ENCODE assay signal across 23 cellular contexts in the genomic region with DNA sequence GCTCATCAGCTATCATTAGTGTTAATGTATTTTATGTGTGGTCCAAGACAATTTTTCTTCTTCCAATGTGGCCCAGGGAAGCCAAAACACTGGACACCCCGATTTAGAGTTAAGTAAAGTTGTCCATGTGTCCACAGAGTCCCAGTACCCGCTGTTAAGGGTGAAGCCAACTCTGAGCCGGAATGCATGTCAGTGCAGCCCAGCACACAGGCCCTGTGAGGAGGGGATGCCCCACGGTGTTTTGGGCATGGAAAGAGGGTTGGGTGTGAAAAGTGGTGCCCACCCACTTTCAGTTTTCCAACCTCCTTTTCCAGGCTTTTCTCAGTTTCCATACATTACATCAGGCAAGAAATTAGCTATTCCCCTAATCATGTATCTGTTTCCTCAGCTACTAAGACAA. TPM values are rescaled to one million over a fixed set of nuclear protein-coding genes. Genes with fewer than 3 reads are reported as not detected.
DNase-seq lines count a peak whose midpoint lies in the region; ATAC-seq and TF ChIP-seq lines count a peak whose summit lies in the region.
"Had no signal": no experiment of that assay in that cellular context is flagged by ENCODE, and none has a peak within 500 bp of the region (broad histone marks: within the 10 kb centered on the region; RNA-seq: fewer than 3 reads in every experiment).

No MANE protein-coding gene starts in this region.

- H3K27ac Mint-ChIP-seq in osteocyte (ENCODE audit: unreplicated experiment) (no peak overlapping the region), neural progenitor cell (no peak overlapping the region)
- H3K27ac Mint-ChIP-seq: activated naive CD8-positive, alpha-beta T cell treated with anti-CD3 and anti-CD28 coated beads, Interleukin-2, amount 10 ng/mL, durations not matched to agents 7 days and 5 days; T-helper 2 cell treated with Interferon-gamma antibody and Interleukin-4, amounts not matched to agents 5 μg/mL and 100 μg/mL, for 36 hours had no signal

- TF ChIP-seq CTCF in A673 (conservative IDR thresholded peaks at IDR 0.05; ENCODE audit: low read depth, low read length), result no peak
- TF ChIP-seq CTCF in fibroblast of lung (conservative IDR thresholded peaks at IDR 0.05 in 1 of 2, IDR thresholded peaks at IDR 0.05 in 1 of 2; ENCODE audit: low read depth in 1 of 2, low read length in 2 of 2), result no peak
- no peak for TF ChIP-seq CTCF in osteocyte (IDR thresholded peaks at IDR 0.05)
- no peak for TF ChIP-seq CTCF in neural progenitor cell (IDR thresholded peaks at IDR 0.05)
- no peak for TF ChIP-seq CTCF in MM.1S (IDR thresholded peaks at IDR 0.05; ENCODE audit: low read length)

- BruUV-seq in A673 (replicated peaks; lab: Mats Ljungman, UMichigan), result no TSS peak

- H3K4me3 Mint-ChIP-seq in osteocyte (ENCODE audit: unreplicated experiment) (no peak overlapping the region), neural progenitor cell (no peak overlapping the region)
- H3K4me3 Mint-ChIP-seq: activated naive CD8-positive, alpha-beta T cell treated with anti-CD3 and anti-CD28 coated beads, Interleukin-2, amount 10 ng/mL, durations not matched to agents 7 days and 5 days; T-helper 2 cell treated with Interferon-gamma antibody and Interleukin-4, amounts not matched to agents 5 μg/mL and 100 μg/mL, for 36 hours had no signal

- no peaks in the 10 kb centered on the region for H3K27me3 Mint-ChIP-seq in osteocyte (ENCODE audit: unreplicated experiment)
- H3K27me3 Mint-ChIP-seq in neural progenitor cell (ENCODE audit: insufficient read depth, low read depth), result no peaks in the 10 kb centered on the region

- H3K4me1 Mint-ChIP-seq in osteocyte (ENCODE audit: unreplicated experiment) (peaks cover 3% of the 10 kb centered on the region), neural progenitor cell (peaks cover 8% of the 10 kb centered on the region)

- H3K9me3 ChIP-seq in A673 (ENCODE audit: low read depth, low read length, poor library complexity, severe bottlenecking), result no peaks in the 10 kb centered on the region
- no peaks in the 10 kb centered on the region for H3K9me3 ChIP-seq in BLaER1 treated with 17β-estradiol and CSF1 and Interleukin-3, amounts not matched to agents 10 nM and 100 nM (replicated peaks in 1 of 11)
- no peaks in the 10 kb centered on the region for H3K9me3 ChIP-seq in fibroblast of lung (ENCODE audit: control insufficient read depth, insufficient read depth, low read depth, low read length)
- no peaks in the 10 kb centered on the region for H3K9me3 ChIP-seq in neural progenitor cell (ENCODE audit: low read depth)
- H3K9me3 ChIP-seq in MM.1S (replicated peaks; ENCODE audit: insufficient read depth, low read length), result no peaks in the 10 kb centered on the region
- H3K9me3 ChIP-seq: BE2C, left ventricle myocardium inferior, SJCRH30, suprapubic skin had no signal

- CTCF ChIA-PET in A673 (lab: Charles Lee), result no interaction called here

- peak overlapping the region in 4 of 11 experiments; percentile 7 to 69 (median 37); a peak in 4 of 22 replicates for H3K9ac ChIP-seq in BLaER1 treated with 17β-estradiol and CSF1 and Interleukin-3, amounts not matched to agents 10 nM and 100 nM
- no peak overlapping the region for H3K9ac ChIP-seq in fibroblast of lung (ENCODE audit: insufficient read depth, low read length)
- no peak overlapping the region for H3K9ac ChIP-seq in neural progenitor cell
- H3K9ac ChIP-seq in MM.1S (ENCODE audit: low read length), result no peak overlapping the region
- H3K9ac ChIP-seq: KMS-11 had no signal

- H3K4me1 ChIP-seq in A673 (ENCODE audit: insufficient read depth, low read length, poor library complexity, severe bottlenecking) (peaks cover 7% of the 10 kb centered on the region), fibroblast of lung (ENCODE audit: control insufficient read depth, extremely low read depth, insufficient read depth, low read length) (peaks cover 21% of the 10 kb centered on the region), neural progenitor cell (no peaks in the 10 kb centered on the region), MM.1S (ENCODE audit: low read length) (no peaks in the 10 kb centered on the region)
- H3K4me1 ChIP-seq in BLaER1 treated with 17β-estradiol and CSF1 and Interleukin-3, amounts not matched to agents 10 nM and 100 nM, result peaks cover 16 to 45% (median 29%) of the 10 kb centered on the region in 10 experiments
- H3K4me1 ChIP-seq: BE2C, left ventricle myocardium inferior, SJCRH30, suprapubic skin had no signal

- H3K4me3 ChIP-seq in A673 (ENCODE audit: low read depth, low read length, poor library complexity, severe bottlenecking), result no peak overlapping the region
- peak overlapping the region in 1 of 10 experiments; percentile 21; a peak in 1 of 20 replicates for H3K4me3 ChIP-seq in BLaER1 treated with 17β-estradiol and CSF1 and Interleukin-3, amounts not matched to agents 10 nM and 100 nM
- no peak overlapping the region for H3K4me3 ChIP-seq in fibroblast of lung (replicated peaks in 1 of 4; ENCODE audit: control extremely low read depth in 1 of 4, insufficient read depth in 1 of 4, low read depth in 3 of 4, low read length in 4 of 4)
- no peak overlapping the region for H3K4me3 ChIP-seq in neural progenitor cell
- no peak overlapping the region for H3K4me3 ChIP-seq in MM.1S (ENCODE audit: low read length)
- H3K4me3 ChIP-seq: cardiac muscle cell, left ventricle myocardium inferior, SJCRH30, suprapubic skin had no signal

- ATAC-seq in SK-N-SH treated with all-trans-retinoic acid at 6 μM for 48 hours, result peak; percentile 50

- no peaks in the 10 kb centered on the region for H4K20me1 ChIP-seq in BLaER1 treated with 17β-estradiol and CSF1 and Interleukin-3, amounts not matched to agents 10 nM and 100 nM
- no peaks in the 10 kb centered on the region for H4K20me1 ChIP-seq in fibroblast of lung (ENCODE audit: control insufficient read depth, extremely low read depth, insufficient read depth, low read length)
- H4K20me1 ChIP-seq in neural progenitor cell (ENCODE audit: low read depth), result no peaks in the 10 kb centered on the region
- no peaks in the 10 kb centered on the region for H4K20me1 ChIP-seq in MM.1S (ENCODE audit: insufficient read depth, low read length)

- H3K9me2 ChIP-seq in MM.1S (replicated peaks; ENCODE audit: insufficient read depth, low read length), result no peaks in the 10 kb centered on the region

- H2AFZ ChIP-seq in fibroblast of lung (ENCODE audit: low read length), result no peak overlapping the region
- no peak overlapping the region for H2AFZ ChIP-seq in neural progenitor cell (replicated peaks)
- no peak overlapping the region for H2AFZ ChIP-seq in MM.1S (ENCODE audit: low read length)

- H3F3A ChIP-seq in neural progenitor cell (ENCODE audit: low read depth) (no peaks in the 10 kb centered on the region), MM.1S (ENCODE audit: insufficient read depth, low read length) (no peaks in the 10 kb centered on the region)

- H3K9me3 Mint-ChIP-seq in osteocyte (ENCODE audit: unreplicated experiment), result no peaks in the 10 kb centered on the region
- peaks cover 11% of the 10 kb centered on the region for H3K9me3 Mint-ChIP-seq in neural progenitor cell
- H3K9me3 Mint-ChIP-seq: T-helper 2 cell treated with Interferon-gamma antibody and Interleukin-4, amounts not matched to agents 5 μg/mL and 100 μg/mL, for 36 hours had no signal

- no peaks in the 10 kb centered on the region for H3K36me3 ChIP-seq in A673 (ENCODE audit: insufficient read depth, low read length, poor library complexity, severe bottlenecking)
- H3K36me3 ChIP-seq in BLaER1 treated with 17β-estradiol and CSF1 and Interleukin-3, amounts not matched to agents 10 nM and 100 nM, result no peaks in the 10 kb centered on the region
- H3K36me3 ChIP-seq in fibroblast of lung (ENCODE audit: control insufficient read depth, insufficient read depth, low read length), result no peaks in the 10 kb centered on the region
- no peaks in the 10 kb centered on the region for H3K36me3 ChIP-seq in neural progenitor cell
- H3K36me3 ChIP-seq in MM.1S (replicated peaks; ENCODE audit: insufficient read depth, low read length), result no peaks in the 10 kb centered on the region
- H3K36me3 ChIP-seq: BE2C, cardiac muscle cell, left ventricle myocardium inferior, SJCRH30, suprapubic skin had no signal

- no peaks in the 10 kb centered on the region for H3K79me2 ChIP-seq in fibroblast of lung (ENCODE audit: control insufficient read depth, insufficient read depth, low read length)
- no peaks in the 10 kb centered on the region for H3K79me2 ChIP-seq in neural progenitor cell (ENCODE audit: low read depth)
- H3K79me2 ChIP-seq in MM.1S (ENCODE audit: low read length), result no peaks in the 10 kb centered on the region

- peak overlapping the region; percentile 46 to 94 (median 80) for H3K4me2 ChIP-seq in BLaER1 treated with 17β-estradiol and CSF1 and Interleukin-3, amounts not matched to agents 10 nM and 100 nM
- peak overlapping the region; percentile 21 for H3K4me2 ChIP-seq in fibroblast of lung (ENCODE audit: extremely low read depth, insufficient read depth, low read length)
- no peak overlapping the region for H3K4me2 ChIP-seq in neural progenitor cell
- no peak overlapping the region for H3K4me2 ChIP-seq in MM.1S (ENCODE audit: low read depth, low read length)
- H3K4me2 ChIP-seq: KMS-11 had no signal

- POLR2A ChIA-PET in A673 (lab: Charles Lee; ENCODE audit: low non-redundant PET), result interaction anchor here (0.6 kb wide), 2 partner anchors 17 to 289 kb away, joined by 3 read pairs; no protein-coding TSS in a partner anchor

- H3K36me3 Mint-ChIP-seq in osteocyte (ENCODE audit: unreplicated experiment), result no peaks in the 10 kb centered on the region
- H3K36me3 Mint-ChIP-seq in neural progenitor cell, result peaks cover 43% of the 10 kb centered on the region
- H3K36me3 Mint-ChIP-seq: activated naive CD8-positive, alpha-beta T cell treated with anti-CD3 and anti-CD28 coated beads, Interleukin-2, amount 10 ng/mL, durations not matched to agents 7 days and 5 days had no signal

- DNase-seq in A673 (ENCODE audit: low spot score) (no peak), fibroblast of lung (ENCODE audit: low read depth in 2 of 2) (no peak), osteocyte (ENCODE audit: extremely low spot score, unreplicated experiment) (no peak), neural progenitor cell (ENCODE audit: low spot score) (no peak), MM.1S (no peak)
- DNase-seq in central memory CD4-positive, alpha-beta T cell, result no peak
- DNase-seq: activated CD4-positive, CD25-positive, alpha-beta regulatory T cell treated with anti-CD3 and anti-CD28 coated beads, Interleukin-2, amount 50 U/mL, for 72 hours; activated naive CD8-positive, alpha-beta T cell treated with anti-CD3 and anti-CD28 coated beads, Interleukin-2, amount 10 ng/mL, durations not matched to agents 7 days and 5 days; BE2C; GDM1; glutamatergic neuron; left ventricle myocardium inferior; NCI-H1092; NCI-H2081; NCI-H510A; right cardiac atrium; SJCRH30 had no signal

- intact Hi-C loops in A673 (cut with micrococcal nuclease; ENCODE audit: unreplicated experiment), result no loop called here

- H3K27ac ChIP-seq in A673 (ENCODE audit: low read depth, low read length, poor library complexity, severe bottlenecking) (peak overlapping the region; percentile 9), fibroblast of lung (ENCODE audit: insufficient read depth, low read length) (peak overlapping the region; percentile 61), neural progenitor cell (no peak overlapping the region), MM.1S (ENCODE audit: low read length) (no peak overlapping the region)
- peak overlapping the region in 10 of 11 experiments; percentile 32 to 83 (median 66); a peak in 18 of 22 replicates for H3K27ac ChIP-seq in BLaER1 treated with 17β-estradiol and CSF1 and Interleukin-3, amounts not matched to agents 10 nM and 100 nM
- H3K27ac ChIP-seq: cardiac muscle cell, KMS-11, left ventricle myocardium inferior, SJCRH30, suprapubic skin had no signal

- H3K27me3 ChIP-seq in A673 (replicated peaks; ENCODE audit: insufficient read depth, low read depth, low read length, poor library complexity), result no peaks in the 10 kb centered on the region
- no peaks in the 10 kb centered on the region for H3K27me3 ChIP-seq in BLaER1 treated with 17β-estradiol and CSF1 and Interleukin-3, amounts not matched to agents 10 nM and 100 nM
- H3K27me3 ChIP-seq in fibroblast of lung (ENCODE audit: control insufficient read depth, insufficient read depth, low read length), result no peaks in the 10 kb centered on the region
- H3K27me3 ChIP-seq in neural progenitor cell, result no peaks in the 10 kb centered on the region
- H3K27me3 ChIP-seq in MM.1S (replicated peaks; ENCODE audit: insufficient read depth, low read length), result no peaks in the 10 kb centered on the region
- H3K27me3 ChIP-seq: BE2C, cardiac muscle cell, suprapubic skin had no signal

RNA-seq across cellular contexts. Expression of a gene that starts 24.4 kb away (rescaled TPM):
- 5.5 and 6.6 TPM in 2 replicates for total RNA-seq in A673 (2021)
- 7.7 and 16.2 TPM in 2 replicates for total RNA-seq in fibroblast of lung
- polyA plus RNA-seq in fibroblast of lung, result 1.7 and 2.5 TPM in 2 replicates
- 2.3 and 2.7 TPM in 2 replicates for polyA plus RNA-seq in fibroblast of lung (2012)
- 3.5 and 30.0 TPM in 2 replicates for polyA minus RNA-seq in fibroblast of lung (ENCODE audit: low replicate concordance)
- 0.05 and 0.21 TPM in 2 replicates for total RNA-seq in osteocyte
- 0.64 and 0.99 TPM in 2 replicates for total RNA-seq in neural progenitor cell (ENCODE audit: low replicate concordance)
- total RNA-seq: activated naive CD8-positive, alpha-beta T cell treated with anti-CD3 and anti-CD28 coated beads, Interleukin-2, amount 10 ng/mL, durations not matched to agents 7 days and 5 days; SJCRH30 had no signal

Comparison
In these comparisons a context has a peak if more than half of its experiments do, and no peak if none do; other contexts are left out.
1. H3K27ac ChIP-seq: peak in A673 (single experiment), BLaER1 treated with 17β-estradiol and CSF1 and Interleukin-3, amounts not matched to agents 10 nM and 100 nM (10 of 11) and fibroblast of lung (single experiment); none in neural progenitor cell (single experiment) and MM.1S (single experiment).
2. H3K4me2 ChIP-seq: peak in BLaER1 treated with 17β-estradiol and CSF1 and Interleukin-3, amounts not matched to agents 10 nM and 100 nM (11 of 11) and fibroblast of lung (single experiment); none in neural progenitor cell (single experiment) and MM.1S (single experiment).